Comparison of ENCODE assay signal across 23 cellular contexts in genomic region chr3:25306741-25307140, GRCh38.
A peak's percentile ranks its signal among the peaks of the same experiment; 100 is the strongest.
DNase-seq lines count a peak whose midpoint lies in the region; ATAC-seq, FAIRE-seq and TF ChIP-seq lines count a peak whose summit lies in the region.
"Had no signal": no experiment of that assay in that cellular context is flagged by ENCODE, and none has a peak within 500 bp of the region (broad histone marks: within the 10 kb centered on the region; RNA-seq: fewer than 3 reads in every experiment).

No MANE protein-coding gene starts in this region.

- CTCF ChIA-PET in Calu3 (lab: Charles Lee): interaction anchor here (1.7 to 1.9 kb wide), 2 partner anchors 117 to 284 kb away, joined by 4 to 6 read pairs; no protein-coding TSS in a partner anchor

- H3K27me3 ChIP-seq in bronchial epithelial cell (ENCODE audit: control insufficient read depth, insufficient read depth, low read length): no peaks in the 10 kb centered on the region
- H3K27me3 ChIP-seq in gastrocnemius medialis: no peaks in the 10 kb centered on the region
- H3K27me3 ChIP-seq: BE2C; BLaER1 treated with 17β-estradiol and CSF1 and Interleukin-3, amounts not matched to agents 10 nM and 100 nM had no signal

- intact Hi-C loops in Calu3 (cut with micrococcal nuclease; ENCODE audit: unreplicated experiment) (loop anchor here (1.0 to 10.0 kb wide), 2 partner anchors 122 to 282 kb away; partner anchors contain the start of gene RARB), gastrocnemius medialis (cut with DNase I; ENCODE audit: low total_unique reads) (no loop called here)

- no peak for TF ChIP-seq POLR2A in gastrocnemius medialis (IDR thresholded peaks at IDR 0.05)

- H3K27me3 Mint-ChIP-seq in Calu3 (ENCODE audit: unreplicated experiment) (no peaks in the 10 kb centered on the region), mesothelial cell of epicardium (ENCODE audit: low read depth) (no peaks in the 10 kb centered on the region), type B pancreatic cell (no peaks in the 10 kb centered on the region)
- H3K27me3 Mint-ChIP-seq: CD4-positive, alpha-beta memory T cell had no signal

- no TSS peak for BruUV-seq in Calu3 (replicated peaks; lab: Mats Ljungman, UMichigan)

- ATAC-seq in GM21526 (IDR thresholded peaks at IDR 0.05; ENCODE audit: low FRiP score, unreplicated experiment): no peak
- ATAC-seq in GM18909 (IDR thresholded peaks at IDR 0.05; ENCODE audit: poor library complexity, unreplicated experiment): no peak
- no peak for ATAC-seq in gastrocnemius medialis
- ATAC-seq: A549, GM23338, HCT116 had no signal

- no peaks in the 10 kb centered on the region for H3K36me3 ChIP-seq in bronchial epithelial cell (ENCODE audit: control insufficient read depth, insufficient read depth, low read length)
- H3K36me3 ChIP-seq in gastrocnemius medialis: no peaks in the 10 kb centered on the region
- H3K36me3 ChIP-seq: BE2C; BLaER1 treated with 17β-estradiol and CSF1 and Interleukin-3, amounts not matched to agents 10 nM and 100 nM had no signal

- in situ Hi-C loops in gastrocnemius medialis (cut with MboI; ENCODE audit: low sequenced_read_pairs in 4 of 4): no loop called here

- no peak for TF ChIP-seq CTCF in Calu3 (IDR thresholded peaks at IDR 0.05; ENCODE audit: unreplicated experiment)
- no peak for TF ChIP-seq CTCF in bronchial epithelial cell (IDR thresholded peaks at IDR 0.05; ENCODE audit: insufficient read depth, low read length, severe bottlenecking)
- TF ChIP-seq CTCF in mesothelial cell of epicardium (IDR thresholded peaks at IDR 0.05; ENCODE audit: unreplicated experiment): no peak
- no peak for TF ChIP-seq CTCF in type B pancreatic cell (conservative IDR thresholded peaks at IDR 0.05)
- no peak for TF ChIP-seq CTCF in gastrocnemius medialis (IDR thresholded peaks at IDR 0.05 in 4 of 5, conservative IDR thresholded peaks at IDR 0.05 in 1 of 5)

- H3K27ac Mint-ChIP-seq in Calu3 (ENCODE audit: unreplicated experiment) (no peak overlapping the region), mesothelial cell of epicardium (peak overlapping the region; percentile 88), type B pancreatic cell (peak overlapping the region; percentile 1)
- H3K27ac Mint-ChIP-seq: CD4-positive, alpha-beta memory T cell; GM23338; H9 had no signal

- H3K9me3 ChIP-seq in gastrocnemius medialis: no peaks in the 10 kb centered on the region
- H3K9me3 ChIP-seq: A549; BE2C; BLaER1 treated with 17β-estradiol and CSF1 and Interleukin-3, amounts not matched to agents 10 nM and 100 nM had no signal

- DNase-seq in Calu3 (no peak), bronchial epithelial cell (ENCODE audit: low read depth) (peak; percentile 55), mesothelial cell of epicardium (ENCODE audit: low spot score in 2 of 2, unreplicated experiment in 2 of 2) (no peak), type B pancreatic cell (ENCODE audit: extremely low spot score, unreplicated experiment) (no peak), gastrocnemius medialis (no peak)
- DNase-seq: 8988T; ACHN; AML-193; BE2C; CD4-positive, alpha-beta memory T cell; COR-L47; DMS153; DND-41; H9 had no signal

- H3K4me1 Mint-ChIP-seq in Calu3 (ENCODE audit: low read depth, unreplicated experiment) (peaks cover 19% of the 10 kb centered on the region), mesothelial cell of epicardium (peaks cover 46% of the 10 kb centered on the region), type B pancreatic cell (ENCODE audit: unreplicated experiment) (peaks cover 40% of the 10 kb centered on the region)
- H3K4me1 Mint-ChIP-seq: CD4-positive, alpha-beta memory T cell had no signal

- H3K4me3 Mint-ChIP-seq in Calu3 (ENCODE audit: low read depth, unreplicated experiment) (peak overlapping the region; percentile 22), mesothelial cell of epicardium (no peak overlapping the region), type B pancreatic cell (no peak overlapping the region)
- H3K4me3 Mint-ChIP-seq: CD4-positive, alpha-beta memory T cell; GM23338; H9 had no signal

- no peaks in the 10 kb centered on the region for H3K4me1 ChIP-seq in gastrocnemius medialis
- H3K4me1 ChIP-seq: BE2C had no signal

- FAIRE-seq in bronchial epithelial cell (lab: Jason Lieb, UNC): no peak
- FAIRE-seq: A549, G401.6, GM12892, GM19239 had no signal

- no peak overlapping the region for H3K27ac ChIP-seq in gastrocnemius medialis
- H3K27ac ChIP-seq: A549; BLaER1 treated with 17β-estradiol and CSF1 and Interleukin-3, amounts not matched to agents 10 nM and 100 nM had no signal

- H3K9me3 Mint-ChIP-seq in Calu3 (ENCODE audit: low read depth, unreplicated experiment) (no peaks in the 10 kb centered on the region), mesothelial cell of epicardium (no peaks in the 10 kb centered on the region), type B pancreatic cell (peaks cover 5% of the 10 kb centered on the region)
- H3K9me3 Mint-ChIP-seq: GM23338, H9 had no signal

- H3K36me3 Mint-ChIP-seq in Calu3 (ENCODE audit: insufficient read depth, unreplicated experiment) (peaks cover 8% of the 10 kb centered on the region), mesothelial cell of epicardium (no peaks in the 10 kb centered on the region), type B pancreatic cell (peaks cover 4% of the 10 kb centered on the region)
- H3K36me3 Mint-ChIP-seq: CD4-positive, alpha-beta memory T cell had no signal

- H3K4me3 ChIP-seq in bronchial epithelial cell (ENCODE audit: low read depth, low read length) (no peak overlapping the region), gastrocnemius medialis (no peak overlapping the region)
- H3K4me3 ChIP-seq: A549; BLaER1 treated with 17β-estradiol and CSF1 and Interleukin-3, amounts not matched to agents 10 nM and 100 nM; GM23338 had no signal
